ENCODE assay signal across 19 cellular contexts in the genomic region with DNA sequence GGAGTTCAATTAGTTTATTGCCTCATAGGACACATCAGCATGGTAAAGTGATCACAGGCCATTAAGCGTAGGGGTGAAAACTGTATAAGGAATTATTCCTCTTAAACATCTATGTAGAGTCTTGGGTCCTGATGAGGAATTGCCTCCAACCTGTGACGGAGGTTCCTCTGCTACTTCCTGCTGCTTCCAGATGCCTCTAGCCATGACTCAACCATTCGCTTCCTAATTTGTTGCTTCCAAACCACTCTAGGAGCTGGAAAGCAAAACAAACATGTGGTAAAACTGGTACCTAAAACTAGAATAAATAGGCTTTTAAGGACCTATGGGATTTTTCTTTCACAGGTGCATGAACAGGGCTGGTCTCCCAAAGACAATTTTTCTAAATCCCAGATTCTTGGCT.
DNase-seq lines count a peak whose midpoint lies in the region; ATAC-seq, FAIRE-seq and TF ChIP-seq lines count a peak whose summit lies in the region.
"Had no signal": no experiment of that assay in that cellular context is flagged by ENCODE, and none has a peak within 500 bp of the region (broad histone marks: within the 10 kb centered on the region; RNA-seq: fewer than 3 reads in every experiment).

No MANE protein-coding gene starts in this region.

- POLR2A ChIA-PET in T-cell (lab: Charles Lee), result no interaction called here

- H3K27ac Mint-ChIP-seq in T-cell, result peak overlapping the region; percentile 5 to 61
- H3K27ac Mint-ChIP-seq: activated CD4-positive, alpha-beta memory T cell treated with anti-CD3 and anti-CD28 coated beads for 36 hours; activated T-cell treated with anti-CD3 and anti-CD28 coated beads, Interleukin-2, amount 50 U/mL, for 72 hours had no signal

- no peaks in the 10 kb centered on the region for H3K4me1 ChIP-seq in fibroblast of lung (ENCODE audit: control insufficient read depth, extremely low read depth, insufficient read depth, low read length)
- no peaks in the 10 kb centered on the region for H3K4me1 ChIP-seq in Peyer's patch
- H3K4me1 ChIP-seq: thyroid gland had no signal

- H2AFZ ChIP-seq in fibroblast of lung (ENCODE audit: low read length), result no peak overlapping the region

- no peak overlapping the region for H3K27ac ChIP-seq in fibroblast of lung (ENCODE audit: insufficient read depth, low read length)
- H3K27ac ChIP-seq in Peyer's patch, result no peak overlapping the region
- H3K27ac ChIP-seq: BLaER1, KMS-11, SK-N-MC, thyroid gland had no signal

- no peaks in the 10 kb centered on the region for H3K79me2 ChIP-seq in fibroblast of lung (ENCODE audit: control insufficient read depth, insufficient read depth, low read length)

- H3K36me3 ChIP-seq in fibroblast of lung (ENCODE audit: control insufficient read depth, insufficient read depth, low read length) (no peaks in the 10 kb centered on the region), Peyer's patch (no peaks in the 10 kb centered on the region)
- H3K36me3 ChIP-seq: thyroid gland had no signal

- FAIRE-seq in GM18507 (lab: Jason Lieb, UNC), result peak; percentile 12
- FAIRE-seq: TTC549 had no signal

- TF ChIP-seq CTCF in fibroblast of lung (conservative IDR thresholded peaks at IDR 0.05 in 1 of 2, IDR thresholded peaks at IDR 0.05 in 1 of 2; ENCODE audit: low read depth in 1 of 2, low read length in 2 of 2) (no peak), Peyer's patch (IDR thresholded peaks at IDR 0.05) (no peak)

- no peaks in the 10 kb centered on the region for H3K27me3 Mint-ChIP-seq in T-cell
- H3K27me3 Mint-ChIP-seq: activated CD4-positive, alpha-beta memory T cell treated with anti-CD3 and anti-CD28 coated beads for 36 hours had no signal

- H3K9me3 ChIP-seq in fibroblast of lung (ENCODE audit: control insufficient read depth, insufficient read depth, low read depth, low read length), result no peaks in the 10 kb centered on the region
- H3K9me3 ChIP-seq in Peyer's patch, result no peaks in the 10 kb centered on the region
- H3K9me3 ChIP-seq: thyroid gland had no signal

- H3K9ac ChIP-seq in fibroblast of lung (ENCODE audit: insufficient read depth, low read length), result no peak overlapping the region
- H3K9ac ChIP-seq: BLaER1, KMS-11 had no signal

- ATAC-seq in T-cell (replicated peaks in 1 of 4), result no peak
- ATAC-seq: activated T-cell treated with anti-CD3 and anti-CD28 coated beads, Interleukin-2, amount 50 U/mL, for 72 hours had no signal

- TF ChIP-seq POLR2A in Peyer's patch (IDR thresholded peaks at IDR 0.05), result no peak

- peaks cover 0 to 7% (median 3%) of the 10 kb centered on the region in 3 donors for H3K9me3 Mint-ChIP-seq in T-cell

- H4K20me1 ChIP-seq in fibroblast of lung (ENCODE audit: control insufficient read depth, extremely low read depth, insufficient read depth, low read length), result no peaks in the 10 kb centered on the region

- peak overlapping the region in 1 of 3 donors; percentile 18 for H3K4me3 Mint-ChIP-seq in T-cell
- H3K4me3 Mint-ChIP-seq: activated CD4-positive, alpha-beta memory T cell treated with anti-CD3 and anti-CD28 coated beads for 36 hours; activated T-cell treated with anti-CD3 and anti-CD28 coated beads, Interleukin-2, amount 50 U/mL, for 72 hours had no signal

- CTCF ChIA-PET in T-cell (lab: Charles Lee), result no interaction called here

- DNase-seq in GM18507 (ENCODE audit: extremely low spot score, insufficient read length, low read depth) (no peak), T-cell (no peak), fibroblast of lung (ENCODE audit: low read depth in 2 of 2) (peak; percentile 11 to 67), renal cortical epithelial cell (ENCODE audit: low read depth) (peak; percentile 50), Peyer's patch (no peak), SHP77 (lab: John Stamatoyannopoulos, UW) (no peak), NCI-H2029 treated with DMSO at 0.1 percent for 48 hours (lab: John Stamatoyannopoulos, UW) (no peak)
- no peak for DNase-seq in activated naive CD4-positive, alpha-beta T cell (lab: John Stamatoyannopoulos, UW)
- DNase-seq: activated CD4-positive, alpha-beta memory T cell treated with anti-CD3 and anti-CD28 coated beads for 36 hours; activated T-cell treated with anti-CD3 and anti-CD28 coated beads, Interleukin-2, amount 50 U/mL, for 72 hours; midbrain; NCI-H1417 treated with DMSO at 0.1 percent for 48 hours; nucleus accumbens; stimulated activated CD4-positive, alpha-beta T cell treated with anti-CD3 and anti-CD28 coated beads, Interleukin-4, amount 100 ng/mL, for 4 hours; thyroid gland had no signal

- no peaks in the 10 kb centered on the region for H3K27me3 ChIP-seq in fibroblast of lung (ENCODE audit: control insufficient read depth, insufficient read depth, low read length)
- no peaks in the 10 kb centered on the region for H3K27me3 ChIP-seq in Peyer's patch
- H3K27me3 ChIP-seq: BLaER1, thyroid gland had no signal

- no peak overlapping the region for H3K4me3 ChIP-seq in fibroblast of lung (replicated peaks in 1 of 4; ENCODE audit: control extremely low read depth in 1 of 4, insufficient read depth in 1 of 4, low read depth in 3 of 4, low read length in 4 of 4)
- H3K4me3 ChIP-seq in Peyer's patch, result no peak overlapping the region
- H3K4me3 ChIP-seq: BLaER1, SK-N-MC, thyroid gland had no signal

- no peak overlapping the region for H3K4me2 ChIP-seq in fibroblast of lung (ENCODE audit: extremely low read depth, insufficient read depth, low read length)
- H3K4me2 ChIP-seq: KMS-11 had no signal

- H3K4me1 Mint-ChIP-seq in T-cell, result peaks cover 52 to 63% (median 57%) of the 10 kb centered on the region in 3 donors

- H3K36me3 Mint-ChIP-seq in T-cell, result peaks cover 44% of the 10 kb centered on the region

Comparison
In these comparisons a context has a peak if more than half of its experiments do, and no peak if none do; other contexts are left out.
1. DNase-seq: peak in fibroblast of lung (2 of 2) and renal cortical epithelial cell (single experiment); none in GM18507 (single experiment), T-cell (0 of 34), Peyer's patch (0 of 3), SHP77 (0 of 2), activated naive CD4-positive, alpha-beta T cell (0 of 4) and NCI-H2029 treated with DMSO at 0.1 percent for 48 hours (single experiment).